Comparison of ENCODE assay signal across 1 cellular context in genomic region chr10:93816123-93816747, GRCh38.
A peak's percentile ranks its signal among the peaks of the same experiment; 100 is the strongest.
TF ChIP-seq lines count a peak whose summit lies in the region.

No MANE protein-coding gene starts in this region.

TF ChIP-seq in HepG2, 621 proteins besides CTCF, POLR2A, EP300 and RAD21 (continued from another document):
- TF ChIP-seq CEBPB (IDR thresholded peaks at IDR 0.05; ENCODE audit: borderline replicate concordance, low read depth, low read length), result no peak
- TF ChIP-seq MIXL1 (CRISPR knock-in tag; IDR thresholded peaks at IDR 0.05), result peak; percentile 69
